9 cellular contexts compared by ENCODE assay signal in the genomic region with DNA sequence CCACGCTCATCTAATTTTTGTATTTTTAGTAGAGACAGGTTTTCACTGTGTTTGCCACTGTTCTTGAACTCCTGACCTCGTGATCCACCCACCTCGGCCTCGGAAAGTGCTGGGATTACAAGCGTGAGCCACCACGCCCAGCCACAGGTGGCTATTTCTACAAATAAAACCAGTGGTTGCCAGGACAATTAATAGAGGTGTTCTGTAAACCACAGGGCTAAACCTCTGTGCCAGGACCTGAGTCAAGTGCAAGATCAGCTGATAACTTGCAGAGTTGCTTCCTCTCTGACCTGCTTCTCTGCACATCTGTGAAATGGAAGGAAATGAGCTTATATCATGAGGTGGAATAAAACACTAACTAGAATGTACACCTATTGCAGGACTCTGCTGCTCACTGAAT.
DNase-seq lines count a peak whose midpoint lies in the region; ATAC-seq lines count a peak whose summit lies in the region.
"Had no signal": no experiment of that assay in that cellular context is flagged by ENCODE, and none has a peak within 500 bp of the region (broad histone marks: within the 10 kb centered on the region; RNA-seq: fewer than 3 reads in every experiment).

No MANE protein-coding gene starts in this region.

- CTCF ChIA-PET in T-cell (lab: Charles Lee), result interaction anchor here (0.7 to 1.5 kb wide), 4 partner anchors 11 to 39 kb away, joined by 3 to 11 read pairs (median 4); no protein-coding TSS in a partner anchor

- H3K27ac Mint-ChIP-seq in T-cell (peak overlapping the region; percentile 59 to 88), immature natural killer cell (peak overlapping the region in 5 of 6 donors; percentile 12 to 70 (median 42))

- DNase-seq in T-cell (peak in 17 of 34 experiments; percentile 1 to 23 (median 7)), immature natural killer cell (peak; percentile 49 to 60 (median 57)), NCI-H1048 (lab: John Stamatoyannopoulos, UW) (no peak), DMS 273 (lab: John Stamatoyannopoulos, UW; ENCODE audit: unreplicated experiment) (no peak), amniotic stem cell (lab: John Stamatoyannopoulos, UW) (no peak)
- DNase-seq: NCI-H446 treated with DMSO at 0.1 percent for 48 hours had no signal

- H3K4me1 Mint-ChIP-seq in T-cell (peaks cover 19 to 64% (median 32%) of the 10 kb centered on the region in 3 donors), immature natural killer cell (peaks cover 26 to 33% of the 10 kb centered on the region in 2 donors)

- H3K4me3 Mint-ChIP-seq in T-cell (peak overlapping the region in 2 of 3 donors; percentile 17 to 18), immature natural killer cell (peak overlapping the region; percentile 8 to 40 (median 18))

- POLR2A ChIA-PET in T-cell (lab: Charles Lee), result interaction anchor here in 1 of 2 donors (1.0 to 1.1 kb wide), 2 partner anchors 35 to 74 kb away, joined by 3 to 4 read pairs; no protein-coding TSS in a partner anchor

- ATAC-seq in GM18498 (IDR thresholded peaks at IDR 0.05; ENCODE audit: unreplicated experiment), result peak; percentile 57
- peak; percentile 59 for ATAC-seq in HG02885 (IDR thresholded peaks at IDR 0.05; ENCODE audit: poor library complexity, unreplicated experiment)
- peak; percentile 55 to 85 (median 74) for ATAC-seq in T-cell (replicated peaks in 1 of 4)
- ATAC-seq in GM21390 (IDR thresholded peaks at IDR 0.05; ENCODE audit: unreplicated experiment), result no peak

- H3K36me3 Mint-ChIP-seq in T-cell (no peaks in the 10 kb centered on the region), immature natural killer cell (no peaks in the 10 kb centered on the region)

- H3K9me3 Mint-ChIP-seq in T-cell, result no peaks in the 10 kb centered on the region
- peaks cover 0 to 2% (median 0%) of the 10 kb centered on the region in 6 donors for H3K9me3 Mint-ChIP-seq in immature natural killer cell

- H3K27me3 Mint-ChIP-seq in T-cell, result no peaks in the 10 kb centered on the region
- H3K27me3 Mint-ChIP-seq in immature natural killer cell (ENCODE audit: low read depth in 3 of 3), result peaks cover 0 to 4% (median 2%) of the 10 kb centered on the region in 3 donors

Comparison
In these comparisons a context has a peak if more than half of its experiments do, and no peak if none do; other contexts are left out.
1. DNase-seq: peak in immature natural killer cell (3 of 3); none in NCI-H1048 (single experiment), DMS 273 (single experiment) and amniotic stem cell (single experiment).